Comparison of ENCODE assay signal across 1 cellular context in genomic region chr1:232271299-232271698, GRCh38.
TF ChIP-seq lines count a peak whose summit lies in the region.

No MANE protein-coding gene starts in this region.

TF ChIP-seq in HEK293, 187 proteins besides CTCF, POLR2A, EP300 and RAD21 (continued from another document):
- TF ChIP-seq PRDM2 (tag by site-specific recombination; IDR thresholded peaks at IDR 0.05; ENCODE audit: borderline replicate concordance) (no peak), ZNF785 (tag by site-specific recombination; IDR thresholded peaks at IDR 0.05) (no peak), ZNF266 (tag by site-specific recombination; IDR thresholded peaks at IDR 0.05; ENCODE audit: low read depth) (no peak), KLF1 (tag by site-specific recombination; IDR thresholded peaks at IDR 0.05) (no peak), ZNF596 (tag by site-specific recombination; IDR thresholded peaks at IDR 0.05) (peak; percentile 97), ZNF391 (tag by site-specific recombination; IDR thresholded peaks at IDR 0.05; ENCODE audit: borderline replicate concordance, low read depth) (no peak)
TF ChIP-seq in HEK293: peak in this region for 2.
